In the genomic region with DNA sequence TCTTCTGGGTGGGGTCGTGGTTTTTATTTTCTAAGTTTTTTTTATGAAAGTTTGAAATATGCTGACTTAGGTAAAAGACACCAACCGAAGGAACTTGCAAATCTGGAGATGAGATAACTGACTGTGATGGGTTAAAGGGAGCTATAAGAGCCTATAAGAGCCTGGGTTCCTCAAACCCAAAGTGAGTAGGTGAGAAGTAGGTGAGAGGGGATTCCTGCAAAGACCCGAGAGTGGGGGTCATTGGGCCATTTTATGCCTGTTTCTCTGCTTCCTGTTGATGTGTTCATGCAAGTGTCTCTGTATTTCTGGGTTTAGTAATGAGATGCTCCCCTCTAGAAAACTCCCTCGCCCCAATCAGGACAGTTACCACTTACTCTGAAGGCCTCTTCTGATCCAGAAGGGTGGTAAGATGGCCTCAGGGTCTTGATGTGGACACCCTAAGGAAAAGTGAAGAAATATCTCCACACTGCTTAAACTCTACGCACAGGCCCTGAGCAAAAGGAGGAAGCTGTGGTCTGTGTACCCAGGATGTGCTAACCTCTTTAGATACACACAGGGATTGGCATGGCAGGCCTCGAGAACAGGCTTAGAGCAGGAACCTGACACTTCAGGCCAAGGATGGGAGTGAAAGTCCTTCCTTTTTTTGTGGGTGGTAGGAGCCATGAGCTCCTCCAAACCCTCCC, we compare ENCODE assay signal across 8 cellular contexts. TPM values are rescaled to one million over a fixed set of nuclear protein-coding genes. Genes with fewer than 3 reads are reported as not detected.
DNase-seq lines count a peak whose midpoint lies in the region; ATAC-seq and TF ChIP-seq lines count a peak whose summit lies in the region.

No MANE protein-coding gene starts in this region.

- no peak for TF ChIP-seq EP300 in sigmoid colon (IDR thresholded peaks at IDR 0.05)

- peak overlapping the region; percentile 53 to 85 (median 82) for H3K27ac ChIP-seq in sigmoid colon

- H3K4me1 ChIP-seq in sigmoid colon: peaks cover 0 to 36% (median 30%) of the 10 kb centered on the region in 4 donors

- H3K4me3 ChIP-seq in WI38 (ENCODE audit: low read depth, low read length) (peak overlapping the region; percentile 80), sigmoid colon (peak overlapping the region; percentile 39 to 73 (median 54))

- intact Hi-C loops in Right ventricle myocardium inferior (cut with DNase I): no loop called here
- intact Hi-C loops in sigmoid colon (cut with DNase I): no loop called here

- H3K9me3 ChIP-seq in sigmoid colon: no peaks in the 10 kb centered on the region

- no peak for TF ChIP-seq CTCF in WI38 (IDR thresholded peaks at IDR 0.05; ENCODE audit: low read depth, low read length)
- no peak for TF ChIP-seq CTCF in sigmoid colon (IDR thresholded peaks at IDR 0.05)

- TF ChIP-seq POLR2A in sigmoid colon (IDR thresholded peaks at IDR 0.05): no peak

- WGBS in sigmoid colon, 2 donors: 39 to 55% methylated on average over 6 of the region's 6 CpGs

- ATAC-seq in GM18868 (IDR thresholded peaks at IDR 0.05; ENCODE audit: unreplicated experiment) (peak; percentile 34), HG03175 (IDR thresholded peaks at IDR 0.05; ENCODE audit: unreplicated experiment) (peak; percentile 33), Right ventricle myocardium inferior (peak; percentile 43), GM19023 (IDR thresholded peaks at IDR 0.05; ENCODE audit: unreplicated experiment) (no peak)

- DNase-seq in Right ventricle myocardium inferior (ENCODE audit: missing footprints) (peak; percentile 79), sigmoid colon (peak; percentile 77), amniotic stem cell (lab: John Stamatoyannopoulos, UW) (no peak)
- no peak for DNase-seq in stimulated activated CD4-positive, alpha-beta T cell treated with anti-CD3 and anti-CD28 coated beads, Interleukin-4, amount 100 ng/mL, for 4 hours

- no peaks in the 10 kb centered on the region for H3K36me3 ChIP-seq in sigmoid colon

- H3K27me3 ChIP-seq in sigmoid colon: peaks cover 0 to 48% (median 24%) of the 10 kb centered on the region in 3 donors

RNA-seq across cellular contexts. Expression of a gene that starts 1.8 kb away (rescaled TPM):
- total RNA-seq in Right ventricle myocardium inferior: 18.3 TPM
- total RNA-seq in sigmoid colon: 10 to 100 TPM in 3 of 4 donors, 1 to 10 TPM in 1; 8.8 to 18.0 (median 15.0) TPM
- polyA plus RNA-seq in sigmoid colon: 10 to 100 TPM in 1 of 3 donors, 1 to 10 TPM in 2; 1.8 to 16.6 (median 4.2) TPM

Comparison
In these comparisons a context has a peak if more than half of its experiments do, and no peak if none do; other contexts are left out.
1. DNase-seq: peak in Right ventricle myocardium inferior (single experiment) and sigmoid colon (single experiment); none in amniotic stem cell (single experiment) and stimulated activated CD4-positive, alpha-beta T cell treated with anti-CD3 and anti-CD28 coated beads, Interleukin-4, amount 100 ng/mL, for 4 hours (0 of 2).